9 cellular contexts compared by ENCODE assay signal in the genomic region with DNA sequence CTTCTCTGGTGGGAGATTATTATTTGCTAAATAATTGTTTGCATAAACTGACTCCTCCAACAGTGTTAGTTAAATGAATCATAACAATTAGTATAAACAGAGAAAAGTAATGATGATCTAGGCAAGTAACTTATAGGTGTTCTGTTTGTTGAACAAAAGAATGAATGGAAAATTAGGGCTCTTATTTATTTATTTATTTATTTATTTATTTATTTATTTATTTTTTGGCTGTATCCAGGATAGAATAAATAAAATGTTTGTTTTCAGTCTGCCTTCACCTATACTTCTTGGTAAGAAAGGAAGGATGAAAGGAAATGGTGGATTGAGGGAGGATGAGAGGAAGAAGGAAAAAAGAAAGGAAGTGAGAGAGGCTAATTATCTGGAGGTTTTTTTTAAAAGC.
"Had no signal": no experiment of that assay in that cellular context is flagged by ENCODE, and none has a peak within 500 bp of the region (broad histone marks: within the 10 kb centered on the region; RNA-seq: fewer than 3 reads in every experiment).

No MANE protein-coding gene starts in this region.

- DNase-seq: H9, HCEC 1CT, HFFc6, IMR-90 had no signal

- H3K4me2 ChIP-seq: GM23338 had no signal

- FAIRE-seq: H1, H54, HTR-8/SVneo, K562 had no signal

- ATAC-seq: GM23338, K562 had no signal

- H3K4me3 ChIP-seq: GM23338, K562 had no signal
